11 cellular contexts compared by ENCODE assay signal in genomic region chr9:134492281-134492691, GRCh38.
DNase-seq lines count a peak whose midpoint lies in the region; ATAC-seq, FAIRE-seq and TF ChIP-seq lines count a peak whose summit lies in the region.
"Had no signal": no experiment of that assay in that cellular context is flagged by ENCODE, and none has a peak within 500 bp of the region (broad histone marks: within the 10 kb centered on the region; RNA-seq: fewer than 3 reads in every experiment).

No MANE protein-coding gene starts in this region.

- H3K27ac ChIP-seq in liver (ENCODE audit: low read depth in 1 of 2, low read length in 2 of 2) (no peak overlapping the region), HepG2 (ENCODE audit: extremely low read length, insufficient read depth, low read length) (no peak overlapping the region), fibroblast of lung (ENCODE audit: insufficient read depth, low read length) (peak overlapping the region; percentile 64), mucosa of rectum (ENCODE audit: low read depth in 2 of 2, low read length in 2 of 2) (peak overlapping the region; percentile 26 to 61)
- H3K27ac ChIP-seq: KMS-11, parathyroid adenoma had no signal

- ATAC-seq in HepG2 (no peak; the same call in 2 of the 3 replicates), GM21528 (IDR thresholded peaks at IDR 0.05; ENCODE audit: low FRiP score, unreplicated experiment) (no peak), HG03139 (IDR thresholded peaks at IDR 0.05; ENCODE audit: unreplicated experiment) (no peak)

- DNase-seq in HepG2 (ENCODE audit: low spot score), result no peak
- peak; percentile 70 to 95 for DNase-seq in fibroblast of lung (ENCODE audit: low read depth in 2 of 2)
- no peak for DNase-seq in erythroblast (lab: John Stamatoyannopoulos, UW)
- no peak for DNase-seq in NCI-H2227 treated with DMSO at 0.1 percent for 48 hours (lab: John Stamatoyannopoulos, UW)

- H3K9me3 ChIP-seq in liver (ENCODE audit: control insufficient read depth in 4 of 4, low read length in 3 of 4) (no peaks in the 10 kb centered on the region), HepG2 (ENCODE audit: low read length) (no peaks in the 10 kb centered on the region), fibroblast of lung (ENCODE audit: control insufficient read depth, insufficient read depth, low read depth, low read length) (no peaks in the 10 kb centered on the region), mucosa of rectum (ENCODE audit: control insufficient read depth in 2 of 2, low read length in 2 of 2) (no peaks in the 10 kb centered on the region)

- TF ChIP-seq POLR2A in HepG2 (IDR thresholded peaks at IDR 0.05; ENCODE audit: insufficient read depth in 1 of 2, low read depth in 2 of 2, low read length in 2 of 2) (no peak), erythroblast (IDR thresholded peaks at IDR 0.05; ENCODE audit: low read length) (no peak)

- in situ Hi-C loops in HepG2 (cut with HindIII; ENCODE audit: extremely low pct_ligation_motif_present, low pct_unique_long_range_greater_than_20kb), result no loop called here

- CTCF ChIA-PET in HepG2 (lab: Yijun Ruan, JAX; ENCODE audit: low intra/inter-chr PET ratio, low total read pairs), result no interaction called here

- WGBS in liver, result 77% methylated on average over 12 of the region's 12 CpGs
- 16% methylated on average over 5 of the region's 12 CpGs for WGBS in HepG2 (ENCODE audit: low lambda C conversion rate)

- no peak for TF ChIP-seq RAD21 in liver (IDR thresholded peaks at IDR 0.05)
- no peak for TF ChIP-seq RAD21 in HepG2 (CRISPR knock-in tag; IDR thresholded peaks at IDR 0.05)

- TF ChIP-seq CTCF in liver (IDR thresholded peaks at IDR 0.05; ENCODE audit: low read depth, low read length, missing input control), result no peak
- no peak for TF ChIP-seq CTCF in HepG2 (CRISPR knock-in tag; IDR thresholded peaks at IDR 0.05)
- no peak for TF ChIP-seq CTCF in fibroblast of lung (conservative IDR thresholded peaks at IDR 0.05 in 1 of 2, IDR thresholded peaks at IDR 0.05 in 1 of 2; ENCODE audit: low read depth in 1 of 2, low read length in 2 of 2)

- no TSS peak for BruUV-seq in HepG2 (replicated peaks; lab: Mats Ljungman, UMichigan)

- H3K4me2 ChIP-seq in HepG2 (ENCODE audit: low read depth, low read length), result no peak overlapping the region
- peak overlapping the region; percentile 32 for H3K4me2 ChIP-seq in fibroblast of lung (ENCODE audit: extremely low read depth, insufficient read depth, low read length)
- H3K4me2 ChIP-seq: KMS-11 had no signal

- H3K27me3 ChIP-seq in liver (ENCODE audit: control insufficient read depth in 4 of 4, insufficient read depth in 4 of 4, low read length in 3 of 4), result no peaks in the 10 kb centered on the region
- peaks cover 17 to 83% of the 10 kb centered on the region in 2 experiments; a peak in 4 of 5 replicates for H3K27me3 ChIP-seq in HepG2 (ENCODE audit: control insufficient read depth in 1 of 2, insufficient read depth in 2 of 2, low read length in 2 of 2)
- H3K27me3 ChIP-seq in fibroblast of lung (ENCODE audit: control insufficient read depth, insufficient read depth, low read length), result no peaks in the 10 kb centered on the region
- no peaks in the 10 kb centered on the region for H3K27me3 ChIP-seq in mucosa of rectum (ENCODE audit: control insufficient read depth in 2 of 2, insufficient read depth in 2 of 2, low read length in 2 of 2)

- H4K20me1 ChIP-seq in HepG2 (ENCODE audit: insufficient read depth, low read length) (no peaks in the 10 kb centered on the region; the same call in 1 of the 2 replicates), fibroblast of lung (ENCODE audit: control insufficient read depth, extremely low read depth, insufficient read depth, low read length) (no peaks in the 10 kb centered on the region)

- no peak for FAIRE-seq in HepG2 (lab: Jason Lieb, UNC)
- FAIRE-seq: A204.1 had no signal

- POLR2A ChIA-PET in HepG2 (lab: Yijun Ruan, JAX), result no interaction called here

- no peaks in the 10 kb centered on the region for H3K79me2 ChIP-seq in HepG2 (ENCODE audit: insufficient read depth, low read length)
- no peaks in the 10 kb centered on the region for H3K79me2 ChIP-seq in fibroblast of lung (ENCODE audit: control insufficient read depth, insufficient read depth, low read length)
- H3K79me2 ChIP-seq: parathyroid adenoma had no signal

- H3K4me3 ChIP-seq in liver (ENCODE audit: low read depth in 1 of 3, low read length in 3 of 3), result no peak overlapping the region
- no peak overlapping the region for H3K4me3 ChIP-seq in HepG2 (replicated peaks in 1 of 3; ENCODE audit: insufficient read depth in 1 of 3, low read depth in 2 of 3, low read length in 3 of 3)
- no peak overlapping the region for H3K4me3 ChIP-seq in fibroblast of lung (replicated peaks in 1 of 4; ENCODE audit: control extremely low read depth in 1 of 4, insufficient read depth in 1 of 4, low read depth in 3 of 4, low read length in 4 of 4)
- H3K4me3 ChIP-seq in mucosa of rectum (ENCODE audit: low read length in 2 of 2), result no peak overlapping the region

- H3K9ac ChIP-seq in liver (ENCODE audit: low read depth in 1 of 2, low read length in 2 of 2) (no peak overlapping the region), HepG2 (ENCODE audit: insufficient read depth, low read depth, low read length) (no peak overlapping the region), fibroblast of lung (ENCODE audit: insufficient read depth, low read length) (no peak overlapping the region), mucosa of rectum (ENCODE audit: low read depth in 1 of 2, low read length in 2 of 2) (no peak overlapping the region)
- H3K9ac ChIP-seq: KMS-11, parathyroid adenoma had no signal

- H3K36me3 ChIP-seq in liver (ENCODE audit: control insufficient read depth in 4 of 4, insufficient read depth in 3 of 4, low read depth in 1 of 4, low read length in 3 of 4) (no peaks in the 10 kb centered on the region), HepG2 (replicated peaks in 1 of 2; ENCODE audit: control insufficient read depth in 1 of 2, insufficient read depth in 2 of 2, low read length in 2 of 2) (no peaks in the 10 kb centered on the region), fibroblast of lung (ENCODE audit: control insufficient read depth, insufficient read depth, low read length) (no peaks in the 10 kb centered on the region), mucosa of rectum (ENCODE audit: control insufficient read depth in 2 of 2, insufficient read depth in 2 of 2, low read length in 2 of 2) (no peaks in the 10 kb centered on the region)

- no peak overlapping the region for H2AFZ ChIP-seq in HepG2 (ENCODE audit: low read length)
- H2AFZ ChIP-seq in fibroblast of lung (ENCODE audit: low read length), result no peak overlapping the region
- H2AFZ ChIP-seq: parathyroid adenoma had no signal

- intact Hi-C loops in HepG2 (cut with micrococcal nuclease; ENCODE audit: unreplicated experiment), result no loop called here

- TF ChIP-seq EP300 in HepG2 (IDR thresholded peaks at IDR 0.05; ENCODE audit: low read depth in 2 of 2, low read length in 2 of 2), result no peak
- TF ChIP-seq EP300 in HepG2 (CRISPR knock-in tag; IDR thresholded peaks at IDR 0.05; ENCODE audit: borderline replicate concordance), result no peak

- no peaks in the 10 kb centered on the region for H3K4me1 ChIP-seq in liver (ENCODE audit: control insufficient read depth in 4 of 4, insufficient read depth in 4 of 4, low read length in 3 of 4)
- H3K4me1 ChIP-seq in HepG2 (ENCODE audit: insufficient read depth, low read length), result no peaks in the 10 kb centered on the region
- peaks cover 11% of the 10 kb centered on the region for H3K4me1 ChIP-seq in fibroblast of lung (ENCODE audit: control insufficient read depth, extremely low read depth, insufficient read depth, low read length)
- H3K4me1 ChIP-seq in mucosa of rectum (ENCODE audit: control insufficient read depth in 2 of 2, insufficient read depth in 2 of 2, low read length in 2 of 2), result no peaks in the 10 kb centered on the region
- H3K4me1 ChIP-seq: parathyroid adenoma had no signal

TF ChIP-seq in liver, 16 proteins besides CTCF, POLR2A, EP300 and RAD21:
- TF ChIP-seq NR2F2 (IDR thresholded peaks at IDR 0.05), result peak; percentile 54
- TF ChIP-seq, protein P1, sequence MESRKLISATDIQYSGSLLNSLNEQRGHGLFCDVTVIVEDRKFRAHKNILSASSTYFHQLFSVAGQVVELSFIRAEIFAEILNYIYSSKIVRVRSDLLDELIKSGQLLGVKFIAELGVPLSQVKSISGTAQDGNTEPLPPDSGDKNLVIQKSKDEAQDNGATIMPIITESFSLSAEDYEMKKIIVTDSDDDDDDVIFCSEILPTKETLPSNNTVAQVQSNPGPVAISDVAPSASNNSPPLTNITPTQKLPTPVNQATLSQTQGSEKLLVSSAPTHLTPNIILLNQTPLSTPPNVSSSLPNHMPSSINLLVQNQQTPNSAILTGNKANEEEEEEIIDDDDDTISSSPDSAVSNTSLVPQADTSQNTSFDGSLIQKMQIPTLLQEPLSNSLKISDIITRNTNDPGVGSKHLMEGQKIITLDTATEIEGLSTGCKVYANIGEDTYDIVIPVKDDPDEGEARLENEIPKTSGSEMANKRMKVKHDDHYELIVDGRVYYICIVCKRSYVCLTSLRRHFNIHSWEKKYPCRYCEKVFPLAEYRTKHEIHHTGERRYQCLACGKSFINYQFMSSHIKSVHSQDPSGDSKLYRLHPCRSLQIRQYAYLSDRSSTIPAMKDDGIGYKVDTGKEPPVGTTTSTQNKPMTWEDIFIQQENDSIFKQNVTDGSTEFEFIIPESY (IDR thresholded peaks at IDR 0.05), result no peak

TF ChIP-seq in HepG2, 621 proteins besides CTCF, POLR2A, EP300 and RAD21 (continues in another document):
- TF ChIP-seq, protein P2, sequence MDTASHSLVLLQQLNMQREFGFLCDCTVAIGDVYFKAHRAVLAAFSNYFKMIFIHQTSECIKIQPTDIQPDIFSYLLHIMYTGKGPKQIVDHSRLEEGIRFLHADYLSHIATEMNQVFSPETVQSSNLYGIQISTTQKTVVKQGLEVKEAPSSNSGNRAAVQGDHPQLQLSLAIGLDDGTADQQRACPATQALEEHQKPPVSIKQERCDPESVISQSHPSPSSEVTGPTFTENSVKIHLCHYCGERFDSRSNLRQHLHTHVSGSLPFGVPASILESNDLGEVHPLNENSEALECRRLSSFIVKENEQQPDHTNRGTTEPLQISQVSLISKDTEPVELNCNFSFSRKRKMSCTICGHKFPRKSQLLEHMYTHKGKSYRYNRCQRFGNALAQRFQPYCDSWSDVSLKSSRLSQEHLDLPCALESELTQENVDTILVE (CRISPR knock-in tag; IDR thresholded peaks at IDR 0.05), result no peak
- TF ChIP-seq ZNF720 (CRISPR knock-in tag; IDR thresholded peaks at IDR 0.05), result no peak
- no peak for TF ChIP-seq TEAD3 (CRISPR knock-in tag; optimal IDR thresholded peaks at IDR 0.05; ENCODE audit: borderline replicate concordance)
- TF ChIP-seq ZBTB7B (CRISPR knock-in tag; IDR thresholded peaks at IDR 0.05), result no peak
- no peak for TF ChIP-seq ZSCAN9 (CRISPR knock-in tag; IDR thresholded peaks at IDR 0.05; ENCODE audit: borderline replicate concordance)

Comparison
In these comparisons a context has a peak if more than half of its experiments do, and no peak if none do; other contexts are left out.
1. H3K27ac ChIP-seq: peak in fibroblast of lung (single experiment) and mucosa of rectum (2 of 2); none in liver (0 of 2) and HepG2 (single experiment).
2. DNase-seq: peak in fibroblast of lung (2 of 2); none in HepG2 (single experiment), erythroblast (0 of 2) and NCI-H2227 treated with DMSO at 0.1 percent for 48 hours (single experiment).